In genomic region chr10:44036425-44036824, GRCh38 we compare ENCODE assay signal across 34 cellular contexts.
"Had no signal": no experiment of that assay in that cellular context is flagged by ENCODE, and none has a peak within 500 bp of the region (broad histone marks: within the 10 kb centered on the region; RNA-seq: fewer than 3 reads in every experiment).

No MANE protein-coding gene starts in this region.

- DNase-seq: activated CD4-positive, alpha-beta T cell treated with anti-CD3 and anti-CD28 coated beads for 1 hour; activated CD4-positive, alpha-beta T cell treated with anti-CD3 and anti-CD28 coated beads for 48 hours; activated CD4-positive, CD25-positive, alpha-beta regulatory T cell; activated CD8-positive, alpha-beta T cell treated with anti-CD3 and anti-CD28 coated beads for 36 hours; activated effector memory CD4-positive, alpha-beta T cell treated with anti-CD3 and anti-CD28 coated beads, Interleukin-2, amount 50 U/mL, for 16 hours; activated naive CD4-positive, alpha-beta T cell; activated naive CD4-positive, alpha-beta T cell treated with anti-CD3 and anti-CD28 coated beads, Interleukin-2, amount 50 U/mL, for 16 hours; activated naive CD8-positive, alpha-beta T cell treated with anti-CD3 and anti-CD28 coated beads for 36 hours; activated T-cell treated with anti-CD3 and anti-CD28 coated beads, Interleukin-2, amount 50 U/mL, for 1 hour; activated T-cell treated with anti-CD3 and anti-CD28 coated beads, Interleukin-2, amount 50 U/mL, for 72 hours; amniotic stem cell; aorta; brain microvascular endothelial cell; central memory CD4-positive, alpha-beta T cell; NCI-H1105; NCI-H1417 treated with DMSO at 0.1 percent for 48 hours; NCI-H187 treated with DMSO at 0.1 percent for 48 hours; NCI-H2081; NCI-H226; NCI-H446 treated with DMSO at 0.1 percent for 48 hours; NCI-H524; NK-92 treated with Interleukin-12 subunit alpha and Interleukin-12 subunit beta, amount 100 ng/mL, for 24 hours; PC-9; SIG-M5; SW 1271; T-helper 1 cell; T-helper 2 cell; T-helper 9 cell had no signal

- ATAC-seq: activated CD8-positive, alpha-beta T cell treated with anti-CD3 and anti-CD28 coated beads for 36 hours; activated T-cell treated with anti-CD3 and anti-CD28 coated beads, Interleukin-2, amount 50 U/mL, for 72 hours; activated T-helper 17 cell treated with anti-CD3 and anti-CD28 coated beads, Interleukin-2, amount 50 U/mL, for 72 hours; Right ventricle myocardium inferior; SK-N-SH treated with all-trans-retinoic acid at 6 μM for 48 hours had no signal

- H3K4me2 ChIP-seq: KMS-11, PC-9 had no signal

- H3K27me3 ChIP-seq: brain microvascular endothelial cell had no signal

- H3K36me3 ChIP-seq: brain microvascular endothelial cell had no signal

- H3K4me3 ChIP-seq: PC-9 had no signal

- H3K27ac ChIP-seq: brain microvascular endothelial cell, KMS-11, PC-9, RWPE1, VCaP had no signal

- H2AFZ ChIP-seq: PC-9 had no signal

- H3K9ac ChIP-seq: KMS-11 had no signal
